ENCODE assay signal across 8 cellular contexts in genomic region chr11:126268708-126269579, GRCh38. TPM values are rescaled to one million over a fixed set of nuclear protein-coding genes. Genes with fewer than 3 reads are reported as not detected.
DNase-seq lines count a peak whose midpoint lies in the region; ATAC-seq and TF ChIP-seq lines count a peak whose summit lies in the region.

Gene FOXRED1 (plus strand): TSS chr11:126269154. CDS start chr11:126269207, 53 bp downstream.
Gene SRPRA (minus strand): TSS chr11:126268895. CDS start chr11:126268804, 91 bp downstream.

- H3K9me3 Mint-ChIP-seq in activated B cell treated with CpG ODN at 0.5 μM for 24 hours: no peaks in the 10 kb centered on the region

- POLR2A ChIA-PET in activated B cell treated with CpG ODN at 0.5 μM for 24 hours (lab: Charles Lee): interaction anchor here (0.5 to 4.1 kb wide), 13 partner anchors 9 to 886 kb away, joined by 3 to 84 read pairs (median 5); partner anchors contain the start of genes DCPS, FAM118B, HYLS1 and RPUSD4

- H3K36me3 Mint-ChIP-seq in activated B cell treated with CpG ODN at 0.5 μM for 24 hours (ENCODE audit: low read depth): peaks cover 71% of the 10 kb centered on the region

- H3K27ac Mint-ChIP-seq in activated B cell treated with CpG ODN at 0.5 μM for 24 hours: peak within 1 kb of the TSS; percentile 95

- H3K4me1 Mint-ChIP-seq in activated B cell treated with CpG ODN at 0.5 μM for 24 hours: peaks cover 33% of the 10 kb centered on the region

- peak; percentile 88 for TF ChIP-seq POLR2A in GM18951 (IDR thresholded peaks at IDR 0.05; ENCODE audit: extremely low read depth, insufficient read depth, insufficient read length)

- DNase-seq in AG08395 (ENCODE audit: low spot score): peak; percentile 100
- peak; percentile 99 for DNase-seq in NCI-H345 (lab: John Stamatoyannopoulos, UW)
- peak; percentile 99 for DNase-seq in activated B cell treated with CpG ODN at 0.5 μM for 24 hours
- DNase-seq in caudate nucleus (lab: John Stamatoyannopoulos, UW): peak; percentile 80 to 100 (median 99)
- DNase-seq in iPS-NIHi7 (ENCODE audit: extremely low spot score): peak; percentile 100
- DNase-seq in smooth muscle cell of the brain vasculature (ENCODE audit: low read depth, low spot score): peak; percentile 96

- TF ChIP-seq CTCF in activated B cell treated with CpG ODN at 0.5 μM for 24 hours (IDR thresholded peaks at IDR 0.05): no peak

- peak within 1 kb of the TSS; percentile 81 for H3K27ac ChIP-seq in caudate nucleus (ENCODE audit: low read depth, low read length)

- H3K4me3 Mint-ChIP-seq in activated B cell treated with CpG ODN at 0.5 μM for 24 hours: peak within 1 kb of the TSS; percentile 95

- peak; percentile 99 for ATAC-seq in HG03196 (IDR thresholded peaks at IDR 0.05; ENCODE audit: unreplicated experiment)
- peak; percentile 98 for ATAC-seq in activated B cell treated with CpG ODN at 0.5 μM for 24 hours (ENCODE audit: low read depth)

- in situ Hi-C loops in GM18951 (cut with MboI; ENCODE audit: low sequenced_read_pairs, unreplicated experiment): no loop called here

- no peaks in the 10 kb centered on the region for H3K27me3 Mint-ChIP-seq in activated B cell treated with CpG ODN at 0.5 μM for 24 hours

- CTCF ChIA-PET in activated B cell treated with CpG ODN at 0.5 μM for 24 hours (lab: Charles Lee): interaction anchor here (1.1 kb wide), 1 partner anchor 42 kb away, joined by 3 read pairs; no protein-coding TSS in a partner anchor

- intact Hi-C loops in activated B cell treated with CpG ODN at 0.5 μM for 24 hours (cut with micrococcal nuclease): loop anchor here (1.0 to 10.0 kb wide), 7 partner anchors 14 to 1508 kb away; partner anchors contain the start of genes DCPS, FAM118B, PUS3 and RPUSD4

RNA-seq across cellular contexts. Expression of gene FOXRED1, which starts in this region (rescaled TPM):
- 39.1 and 44.9 TPM in 2 replicates for total RNA-seq in activated B cell treated with CpG ODN at 0.5 μM for 24 hours

RNA-seq across cellular contexts. Expression of gene SRPRA, which starts in this region (rescaled TPM):
- 121 and 128 TPM in 2 replicates for total RNA-seq in activated B cell treated with CpG ODN at 0.5 μM for 24 hours

Comparison
In these comparisons a context has a peak if more than half of its experiments do, and no peak if none do; other contexts are left out.
1. Peak in every context shown above with its lines: DNase-seq, ATAC-seq and H3K27ac ChIP-seq.